Comparison of ENCODE assay signal across 15 cellular contexts in genomic region chr1:16970132-16970910, GRCh38. TPM values are rescaled to one million over a fixed set of nuclear protein-coding genes. Genes with fewer than 3 reads are reported as not detected.
DNase-seq lines count a peak whose midpoint lies in the region; ATAC-seq and TF ChIP-seq lines count a peak whose summit lies in the region.
"Had no signal": no experiment of that assay in that cellular context is flagged by ENCODE, and none has a peak within 500 bp of the region (broad histone marks: within the 10 kb centered on the region; RNA-seq: fewer than 3 reads in every experiment).

No MANE protein-coding gene starts in this region.

- peaks cover 5% of the 10 kb centered on the region; the same call in 1 of the 2 replicates for H3K36me3 ChIP-seq in OCI-LY7 (ENCODE audit: insufficient read depth, low read length)
- peaks cover 19% of the 10 kb centered on the region for H3K36me3 ChIP-seq in endodermal cell (ENCODE audit: control insufficient read depth, insufficient read depth, low read length)
- H3K36me3 ChIP-seq in neural progenitor cell, result no peaks in the 10 kb centered on the region

- 94 to 96% methylated on average over 24 to 28 of the region's 28 CpGs for WGBS in endodermal cell (ENCODE audit: insufficient coverage in 1 of 2, insufficient read length in 1 of 2), 2 experiments

- H3F3A ChIP-seq in neural progenitor cell (ENCODE audit: low read depth), result peaks cover 29% of the 10 kb centered on the region

- no peak for DNase-seq in OCI-LY7 (ENCODE audit: low spot score)
- DNase-seq in endodermal cell, result no peak
- no peak for DNase-seq in neural progenitor cell (ENCODE audit: low spot score)
- no peak for DNase-seq in stimulated activated CD4-positive, alpha-beta T cell treated with anti-CD3 and anti-CD28 coated beads, Interleukin-2, amount 100 ng/mL, for 24 hours
- DNase-seq in activated CD8-positive, alpha-beta memory T cell treated with anti-CD3 and anti-CD28 coated beads, Interleukin-2, amount 10 ng/mL, durations not matched to agents 7 days and 5 days, result no peak
- no peak for DNase-seq in superior temporal gyrus (ENCODE audit: extremely low spot score)
- DNase-seq in GM03348 (ENCODE audit: low spot score), result no peak
- DNase-seq: 8988T; CD4-positive, alpha-beta memory T cell; DMS153; GDM1; H9 had no signal

- ATAC-seq in activated CD8-positive, alpha-beta memory T cell treated with anti-CD3 and anti-CD28 coated beads, Interleukin-2, amount 10 ng/mL, durations not matched to agents 7 days and 5 days, result no peak
- ATAC-seq: GM12878 had no signal

- H3K4me2 ChIP-seq in OCI-LY7 (ENCODE audit: low read length) (no peak overlapping the region), neural progenitor cell (no peak overlapping the region)
- H3K4me2 ChIP-seq: BLaER1 had no signal

- no peaks in the 10 kb centered on the region for H3K4me1 ChIP-seq in OCI-LY7 (ENCODE audit: insufficient read depth, low read length, poor library complexity, severe bottlenecking)
- no peaks in the 10 kb centered on the region for H3K4me1 ChIP-seq in endodermal cell (ENCODE audit: control insufficient read depth, insufficient read depth, low read length)
- peaks cover 18% of the 10 kb centered on the region for H3K4me1 ChIP-seq in neural progenitor cell

- no peak for TF ChIP-seq CTCF in OCI-LY7 (conservative IDR thresholded peaks at IDR 0.05; ENCODE audit: low read length)
- no peak for TF ChIP-seq CTCF in endodermal cell (conservative IDR thresholded peaks at IDR 0.05)
- TF ChIP-seq CTCF in neural progenitor cell (IDR thresholded peaks at IDR 0.05), result no peak

- H3K27me3 Mint-ChIP-seq in endodermal cell (ENCODE audit: insufficient read depth) (no peaks in the 10 kb centered on the region), neural progenitor cell (ENCODE audit: insufficient read depth, low read depth) (no peaks in the 10 kb centered on the region)
- H3K27me3 Mint-ChIP-seq in activated CD8-positive, alpha-beta memory T cell treated with anti-CD3 and anti-CD28 coated beads, Interleukin-2, amount 10 ng/mL, durations not matched to agents 7 days and 5 days, result no peaks in the 10 kb centered on the region
- H3K27me3 Mint-ChIP-seq: CD4-positive, alpha-beta memory T cell had no signal

- intact Hi-C loops in OCI-LY7 (cut with micrococcal nuclease; ENCODE audit: unreplicated experiment), result no loop called here

- H4K20me1 ChIP-seq in OCI-LY7 (ENCODE audit: insufficient read depth, low read length) (no peaks in the 10 kb centered on the region), neural progenitor cell (ENCODE audit: low read depth) (peaks cover 22% of the 10 kb centered on the region)

- H3K27me3 ChIP-seq in endodermal cell (ENCODE audit: control insufficient read depth, insufficient read depth, low read length, poor library complexity, severe bottlenecking) (no peaks in the 10 kb centered on the region), neural progenitor cell (no peaks in the 10 kb centered on the region)
- H3K27me3 ChIP-seq: BLaER1 had no signal

- no peak overlapping the region for H3K9ac ChIP-seq in endodermal cell (ENCODE audit: extremely low read depth, low read length, poor library complexity, severe bottlenecking)
- no peak overlapping the region for H3K9ac ChIP-seq in neural progenitor cell
- H3K9ac ChIP-seq: BLaER1 had no signal

- CTCF ChIA-PET in OCI-LY7 (lab: Charles Lee; ENCODE audit: unreplicated experiment), result no interaction called here
- CTCF ChIA-PET in activated CD8-positive, alpha-beta memory T cell treated with anti-CD3 and anti-CD28 coated beads, Interleukin-2, amount 10 ng/mL, durations not matched to agents 7 days and 5 days (lab: Charles Lee), result interaction anchor here (1.5 kb wide), 1 partner anchor 10 kb away, joined by 6 read pairs; no protein-coding TSS in a partner anchor

- H3K4me3 ChIP-seq in OCI-LY7 (ENCODE audit: low read depth, low read length, poor library complexity, severe bottlenecking), result no peak overlapping the region
- no peak overlapping the region for H3K4me3 ChIP-seq in endodermal cell (ENCODE audit: low read length)
- H3K4me3 ChIP-seq in neural progenitor cell, result no peak overlapping the region
- H3K4me3 ChIP-seq: BLaER1, GM12878 had no signal

- H3K9me3 ChIP-seq in OCI-LY7 (ENCODE audit: low read length), result no peaks in the 10 kb centered on the region
- no peaks in the 10 kb centered on the region for H3K9me3 ChIP-seq in endodermal cell (ENCODE audit: control insufficient read depth, low read length)
- no peaks in the 10 kb centered on the region for H3K9me3 ChIP-seq in neural progenitor cell (ENCODE audit: low read depth)
- H3K9me3 ChIP-seq: BLaER1 had no signal

- no peak overlapping the region for H3K27ac ChIP-seq in OCI-LY7 (ENCODE audit: low read depth, low read length, poor library complexity, severe bottlenecking)
- peak overlapping the region; percentile 53 for H3K27ac ChIP-seq in endodermal cell (ENCODE audit: low read depth, low read length)
- peak overlapping the region; percentile 37 for H3K27ac ChIP-seq in neural progenitor cell
- H3K27ac ChIP-seq: BLaER1 had no signal

- no peak overlapping the region for H3K4me3 Mint-ChIP-seq in endodermal cell
- H3K4me3 Mint-ChIP-seq in neural progenitor cell, result no peak overlapping the region
- no peak overlapping the region for H3K4me3 Mint-ChIP-seq in activated CD8-positive, alpha-beta memory T cell treated with anti-CD3 and anti-CD28 coated beads, Interleukin-2, amount 10 ng/mL, durations not matched to agents 7 days and 5 days
- H3K4me3 Mint-ChIP-seq: CD14-positive monocyte; CD4-positive, alpha-beta memory T cell; H9 had no signal

- H3K27ac Mint-ChIP-seq in endodermal cell, result no peak overlapping the region
- no peak overlapping the region for H3K27ac Mint-ChIP-seq in neural progenitor cell
- H3K27ac Mint-ChIP-seq in activated CD8-positive, alpha-beta memory T cell treated with anti-CD3 and anti-CD28 coated beads, Interleukin-2, amount 10 ng/mL, durations not matched to agents 7 days and 5 days, result no peak overlapping the region
- H3K27ac Mint-ChIP-seq: CD14-positive monocyte had no signal

- H3K4me1 Mint-ChIP-seq in endodermal cell (peaks cover 4% of the 10 kb centered on the region), neural progenitor cell (peaks cover 24% of the 10 kb centered on the region)
- H3K4me1 Mint-ChIP-seq in activated CD8-positive, alpha-beta memory T cell treated with anti-CD3 and anti-CD28 coated beads, Interleukin-2, amount 10 ng/mL, durations not matched to agents 7 days and 5 days, result no peaks in the 10 kb centered on the region
- H3K4me1 Mint-ChIP-seq: CD14-positive monocyte; CD4-positive, alpha-beta memory T cell had no signal

- no peaks in the 10 kb centered on the region for H3K9me2 ChIP-seq in OCI-LY7 (ENCODE audit: insufficient read depth, low read length)

- POLR2A ChIA-PET in OCI-LY7 (lab: Charles Lee), result interaction anchor here (0.7 kb wide), 1 partner anchor 58 kb away, joined by 3 read pairs; no protein-coding TSS in a partner anchor

- H3K9me3 Mint-ChIP-seq in endodermal cell (no peaks in the 10 kb centered on the region), neural progenitor cell (no peaks in the 10 kb centered on the region)
- no peaks in the 10 kb centered on the region for H3K9me3 Mint-ChIP-seq in activated CD8-positive, alpha-beta memory T cell treated with anti-CD3 and anti-CD28 coated beads, Interleukin-2, amount 10 ng/mL, durations not matched to agents 7 days and 5 days (ENCODE audit: low read depth)
- H3K9me3 Mint-ChIP-seq: CD14-positive monocyte; CD4-positive, alpha-beta memory T cell; H9 had no signal

- H2AFZ ChIP-seq in OCI-LY7 (ENCODE audit: low read length) (no peak overlapping the region), neural progenitor cell (replicated peaks) (no peak overlapping the region)

- H3K36me3 Mint-ChIP-seq in endodermal cell (ENCODE audit: low read depth) (peaks cover 45% of the 10 kb centered on the region), neural progenitor cell (peaks cover 12% of the 10 kb centered on the region)
- H3K36me3 Mint-ChIP-seq in activated CD8-positive, alpha-beta memory T cell treated with anti-CD3 and anti-CD28 coated beads, Interleukin-2, amount 10 ng/mL, durations not matched to agents 7 days and 5 days, result no peaks in the 10 kb centered on the region

- no peaks in the 10 kb centered on the region for H3K79me2 ChIP-seq in OCI-LY7 (ENCODE audit: insufficient read depth, low read depth, low read length)
- H3K79me2 ChIP-seq in neural progenitor cell (ENCODE audit: low read depth), result no peaks in the 10 kb centered on the region

- TSS peak; percentile 57 for BruUV-seq in OCI-LY7 (replicated peaks; lab: Mats Ljungman, UMichigan)

RNA-seq across cellular contexts. Expression of gene MFAP2, which starts 10.1 kb away (rescaled TPM):
- not detected in 2 replicates for total RNA-seq in OCI-LY7 (2014; rRNA removed; shearing (Covaris generic))
- total RNA-seq in OCI-LY7 (2022) (not detected in 2 replicates), endodermal cell (100 to 1,000 TPM; 120 to 170 TPM), neural progenitor cell (ENCODE audit: low replicate concordance) (68.8 and 160 TPM in 2 replicates)
- 187 TPM for polyA plus RNA-seq in endodermal cell (2013, experiment 1 of 2)
- 180 TPM for polyA plus RNA-seq in endodermal cell (2013, experiment 2 of 2)
- not detected for total RNA-seq in activated CD8-positive, alpha-beta memory T cell treated with anti-CD3 and anti-CD28 coated beads, Interleukin-2, amount 10 ng/mL, durations not matched to agents 7 days and 5 days
- total RNA-seq: CD4-positive, alpha-beta memory T cell; GM12878 had no signal
- polyA plus RNA-seq: CD14-positive monocyte; CD4-positive, alpha-beta memory T cell had no signal

RNA-seq across cellular contexts. Expression of gene ATP13A2, which starts 41.4 kb away (rescaled TPM):
- 25.0 and 28.1 TPM in 2 replicates for total RNA-seq in OCI-LY7 (2014; rRNA removed; shearing (Covaris generic))
- total RNA-seq in OCI-LY7 (2022), result 28.8 and 31.4 TPM in 2 replicates
- 10 to 100 TPM; 69.4 to 82.6 TPM for total RNA-seq in endodermal cell
- 46.1 TPM for polyA plus RNA-seq in endodermal cell (2013, experiment 1 of 2)
- polyA plus RNA-seq in endodermal cell (2013, experiment 2 of 2), result 39.7 TPM
- total RNA-seq in neural progenitor cell (ENCODE audit: low replicate concordance), result 18.8 and 46.6 TPM in 2 replicates
- total RNA-seq in activated CD8-positive, alpha-beta memory T cell treated with anti-CD3 and anti-CD28 coated beads, Interleukin-2, amount 10 ng/mL, durations not matched to agents 7 days and 5 days, result 10 to 100 TPM; 49.2 to 52.9 TPM

RNA-seq across cellular contexts. Expression of gene CROCC, which starts 48.6 kb away (rescaled TPM):
- 36.3 and 57.9 TPM in 2 replicates for total RNA-seq in OCI-LY7 (2014; rRNA removed; shearing (Covaris generic))
- total RNA-seq in OCI-LY7 (2022), result 54.0 and 54.1 TPM in 2 replicates
- total RNA-seq in endodermal cell, result 10 to 100 TPM; 58.4 to 61.8 TPM
- 38.9 TPM for polyA plus RNA-seq in endodermal cell (2013, experiment 1 of 2)
- polyA plus RNA-seq in endodermal cell (2013, experiment 2 of 2), result 33.9 TPM
- 15.2 and 76.7 TPM in 2 replicates for total RNA-seq in neural progenitor cell (ENCODE audit: low replicate concordance)
- 10 to 100 TPM; 20.5 to 26.6 TPM for total RNA-seq in activated CD8-positive, alpha-beta memory T cell treated with anti-CD3 and anti-CD28 coated beads, Interleukin-2, amount 10 ng/mL, durations not matched to agents 7 days and 5 days

Comparison
In these comparisons a context has a peak if more than half of its experiments do, and no peak if none do; other contexts are left out.
1. RNA of gene MFAP2, which starts 10.1 kb away (total RNA-seq): 120 to 170 TPM in endodermal cell and 68.8 to 160 TPM in neural progenitor cell; not detected in activated CD8-positive, alpha-beta memory T cell treated with anti-CD3 and anti-CD28 coated beads, Interleukin-2, amount 10 ng/mL, durations not matched to agents 7 days and 5 days and not detected in OCI-LY7; every median in the first group is over 10 times any median in the second.